Comparison of ENCODE assay signal across 1 cellular context in the genomic region with DNA sequence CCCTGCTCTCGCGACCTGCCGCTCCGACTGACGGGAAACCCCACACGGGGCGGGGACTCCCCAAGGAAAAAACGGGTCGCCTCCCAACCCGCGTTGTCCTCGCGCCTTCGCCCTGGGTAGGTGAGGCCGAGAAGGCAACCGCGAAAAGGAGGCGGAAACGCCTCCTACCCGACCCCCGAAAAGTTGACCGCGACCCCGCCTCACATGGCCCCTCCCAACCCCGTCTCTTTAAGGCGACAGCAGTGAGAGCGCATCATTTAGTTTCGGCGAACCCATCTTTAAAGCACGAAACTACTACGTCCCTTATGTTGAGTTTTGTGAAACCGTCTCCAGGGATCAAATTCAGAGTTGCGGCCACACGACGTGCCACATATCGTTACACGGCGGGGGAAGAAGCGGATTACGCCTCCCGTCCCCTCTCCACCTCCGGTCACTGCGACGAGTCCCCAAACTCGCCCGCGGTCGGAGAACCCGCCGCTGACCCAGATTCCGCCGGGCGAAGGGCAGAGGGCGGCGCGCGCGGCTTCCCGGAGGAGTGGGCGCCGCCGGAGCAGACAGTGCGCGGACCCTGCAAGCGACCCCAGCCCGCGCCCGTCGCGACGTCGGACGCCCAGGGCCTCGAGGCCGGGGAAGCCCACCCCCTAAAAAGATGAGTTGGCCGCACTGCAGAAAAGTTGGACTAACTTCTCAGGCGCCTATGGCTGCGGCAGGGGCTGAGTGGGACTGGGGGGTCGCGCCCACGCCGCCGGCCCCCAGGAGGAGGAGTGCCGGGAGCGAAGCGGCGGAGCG.
TF ChIP-seq lines count a peak whose summit lies in the region.

No MANE protein-coding gene starts in this region.

TF ChIP-seq in HepG2, 621 proteins besides CTCF, POLR2A, EP300 and RAD21 (continued from another document and continues in another):
- TF ChIP-seq ZNF619 (CRISPR knock-in tag; IDR thresholded peaks at IDR 0.05): 0 out of 2 replicates have a peak, but pooled peaks have one; percentile 23
- no peak for TF ChIP-seq ZNF138 (CRISPR knock-in tag; IDR thresholded peaks at IDR 0.05; ENCODE audit: low read depth)
- TF ChIP-seq, protein P1, sequence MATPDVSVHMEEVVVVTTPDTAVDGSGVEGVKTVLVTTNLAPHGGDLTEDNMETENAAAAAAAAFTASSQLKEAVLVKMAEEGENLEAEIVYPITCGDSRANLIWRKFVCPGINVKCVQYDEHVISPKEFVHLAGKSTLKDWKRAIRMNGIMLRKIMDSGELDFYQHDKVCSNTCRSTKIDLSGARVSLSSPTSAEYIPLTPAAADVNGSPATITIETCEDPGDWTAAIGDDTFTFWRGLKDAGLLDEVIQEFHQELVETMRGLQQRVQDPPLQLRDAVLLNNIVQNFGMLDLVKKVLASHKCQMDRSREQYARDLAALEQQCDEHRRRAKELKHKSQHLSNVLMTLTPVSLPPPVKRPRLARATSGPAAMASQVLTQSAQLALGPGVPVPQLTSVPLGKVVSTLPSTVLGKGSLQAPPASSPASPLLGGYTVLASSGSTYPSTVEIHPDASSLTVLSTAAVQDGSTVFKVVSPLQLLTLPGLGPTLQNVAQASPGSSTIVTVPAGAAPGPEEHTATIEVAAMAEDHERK (CRISPR knock-in tag; IDR thresholded peaks at IDR 0.05; ENCODE audit: low read depth): no peak
- TF ChIP-seq ZNF614 (CRISPR knock-in tag; IDR thresholded peaks at IDR 0.05; ENCODE audit: borderline replicate concordance): no peak
- TF ChIP-seq NFKBIZ (CRISPR knock-in tag; IDR thresholded peaks at IDR 0.05): no peak; the same call in 1 of the 2 replicates
- no peak for TF ChIP-seq XBP1 (CRISPR knock-in tag; IDR thresholded peaks at IDR 0.05)
- TF ChIP-seq KDM6A (CRISPR knock-in tag; IDR thresholded peaks at IDR 0.05; ENCODE audit: low read depth): no peak
- no peak; the same call in 1 of the 2 replicates for TF ChIP-seq ZNF546 (CRISPR knock-in tag; conservative IDR thresholded peaks at IDR 0.05)
- no peak for TF ChIP-seq PAF1 (CRISPR knock-in tag; IDR thresholded peaks at IDR 0.05)
- TF ChIP-seq, protein P2, sequence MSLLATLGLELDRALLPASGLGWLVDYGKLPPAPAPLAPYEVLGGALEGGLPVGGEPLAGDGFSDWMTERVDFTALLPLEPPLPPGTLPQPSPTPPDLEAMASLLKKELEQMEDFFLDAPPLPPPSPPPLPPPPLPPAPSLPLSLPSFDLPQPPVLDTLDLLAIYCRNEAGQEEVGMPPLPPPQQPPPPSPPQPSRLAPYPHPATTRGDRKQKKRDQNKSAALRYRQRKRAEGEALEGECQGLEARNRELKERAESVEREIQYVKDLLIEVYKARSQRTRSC (CRISPR knock-in tag; IDR thresholded peaks at IDR 0.05; ENCODE audit: low read depth): no peak
- TF ChIP-seq, protein P3, sequence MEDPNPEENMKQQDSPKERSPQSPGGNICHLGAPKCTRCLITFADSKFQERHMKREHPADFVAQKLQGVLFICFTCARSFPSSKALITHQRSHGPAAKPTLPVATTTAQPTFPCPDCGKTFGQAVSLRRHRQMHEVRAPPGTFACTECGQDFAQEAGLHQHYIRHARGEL (CRISPR knock-in tag; IDR thresholded peaks at IDR 0.05): no peak
- TF ChIP-seq ATF7-NPFF (CRISPR knock-in tag; IDR thresholded peaks at IDR 0.05; ENCODE audit: low read depth): no peak; the same call in 1 of the 2 replicates
- TF ChIP-seq, protein P4, sequence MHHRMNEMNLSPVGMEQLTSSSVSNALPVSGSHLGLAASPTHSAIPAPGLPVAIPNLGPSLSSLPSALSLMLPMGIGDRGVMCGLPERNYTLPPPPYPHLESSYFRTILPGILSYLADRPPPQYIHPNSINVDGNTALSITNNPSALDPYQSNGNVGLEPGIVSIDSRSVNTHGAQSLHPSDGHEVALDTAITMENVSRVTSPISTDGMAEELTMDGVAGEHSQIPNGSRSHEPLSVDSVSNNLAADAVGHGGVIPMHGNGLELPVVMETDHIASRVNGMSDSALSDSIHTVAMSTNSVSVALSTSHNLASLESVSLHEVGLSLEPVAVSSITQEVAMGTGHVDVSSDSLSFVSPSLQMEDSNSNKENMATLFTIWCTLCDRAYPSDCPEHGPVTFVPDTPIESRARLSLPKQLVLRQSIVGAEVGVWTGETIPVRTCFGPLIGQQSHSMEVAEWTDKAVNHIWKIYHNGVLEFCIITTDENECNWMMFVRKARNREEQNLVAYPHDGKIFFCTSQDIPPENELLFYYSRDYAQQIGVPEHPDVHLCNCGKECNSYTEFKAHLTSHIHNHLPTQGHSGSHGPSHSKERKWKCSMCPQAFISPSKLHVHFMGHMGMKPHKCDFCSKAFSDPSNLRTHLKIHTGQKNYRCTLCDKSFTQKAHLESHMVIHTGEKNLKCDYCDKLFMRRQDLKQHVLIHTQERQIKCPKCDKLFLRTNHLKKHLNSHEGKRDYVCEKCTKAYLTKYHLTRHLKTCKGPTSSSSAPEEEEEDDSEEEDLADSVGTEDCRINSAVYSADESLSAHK (CRISPR knock-in tag; IDR thresholded peaks at IDR 0.05; ENCODE audit: borderline replicate concordance): no peak
- no peak for TF ChIP-seq TBX2 (CRISPR knock-in tag; IDR thresholded peaks at IDR 0.05; ENCODE audit: borderline replicate concordance)
- TF ChIP-seq, protein P5, sequence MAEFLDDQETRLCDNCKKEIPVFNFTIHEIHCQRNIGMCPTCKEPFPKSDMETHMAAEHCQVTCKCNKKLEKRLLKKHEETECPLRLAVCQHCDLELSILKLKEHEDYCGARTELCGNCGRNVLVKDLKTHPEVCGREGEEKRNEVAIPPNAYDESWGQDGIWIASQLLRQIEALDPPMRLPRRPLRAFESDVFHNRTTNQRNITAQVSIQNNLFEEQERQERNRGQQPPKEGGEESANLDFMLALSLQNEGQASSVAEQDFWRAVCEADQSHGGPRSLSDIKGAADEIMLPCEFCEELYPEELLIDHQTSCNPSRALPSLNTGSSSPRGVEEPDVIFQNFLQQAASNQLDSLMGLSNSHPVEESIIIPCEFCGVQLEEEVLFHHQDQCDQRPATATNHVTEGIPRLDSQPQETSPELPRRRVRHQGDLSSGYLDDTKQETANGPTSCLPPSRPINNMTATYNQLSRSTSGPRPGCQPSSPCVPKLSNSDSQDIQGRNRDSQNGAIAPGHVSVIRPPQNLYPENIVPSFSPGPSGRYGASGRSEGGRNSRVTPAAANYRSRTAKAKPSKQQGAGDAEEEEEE (CRISPR knock-in tag; IDR thresholded peaks at IDR 0.05; ENCODE audit: borderline replicate concordance): no peak
- TF ChIP-seq FOXA3 (CRISPR knock-in tag; IDR thresholded peaks at IDR 0.05): no peak
- no peak for TF ChIP-seq ZC3H4 (CRISPR knock-in tag; IDR thresholded peaks at IDR 0.05; ENCODE audit: borderline replicate concordance)
- no peak for TF ChIP-seq ARNT (IDR thresholded peaks at IDR 0.05)
- no peak for TF ChIP-seq U2AF1 (optimal IDR thresholded peaks at IDR 0.05; ENCODE audit: low read depth, low read length)
- no peak; the same call in 1 of the 2 replicates for TF ChIP-seq ZFP37 (CRISPR knock-in tag; IDR thresholded peaks at IDR 0.05; ENCODE audit: borderline replicate concordance)
- no peak for TF ChIP-seq HNRNPH1 (optimal IDR thresholded peaks at IDR 0.05; ENCODE audit: low read depth, low read length)
- TF ChIP-seq ZSCAN31 (CRISPR knock-in tag; IDR thresholded peaks at IDR 0.05; ENCODE audit: low read depth): no peak
- no peak for TF ChIP-seq SMAD1 (CRISPR knock-in tag; IDR thresholded peaks at IDR 0.05; ENCODE audit: borderline replicate concordance, low read depth)
- TF ChIP-seq, protein P6, sequence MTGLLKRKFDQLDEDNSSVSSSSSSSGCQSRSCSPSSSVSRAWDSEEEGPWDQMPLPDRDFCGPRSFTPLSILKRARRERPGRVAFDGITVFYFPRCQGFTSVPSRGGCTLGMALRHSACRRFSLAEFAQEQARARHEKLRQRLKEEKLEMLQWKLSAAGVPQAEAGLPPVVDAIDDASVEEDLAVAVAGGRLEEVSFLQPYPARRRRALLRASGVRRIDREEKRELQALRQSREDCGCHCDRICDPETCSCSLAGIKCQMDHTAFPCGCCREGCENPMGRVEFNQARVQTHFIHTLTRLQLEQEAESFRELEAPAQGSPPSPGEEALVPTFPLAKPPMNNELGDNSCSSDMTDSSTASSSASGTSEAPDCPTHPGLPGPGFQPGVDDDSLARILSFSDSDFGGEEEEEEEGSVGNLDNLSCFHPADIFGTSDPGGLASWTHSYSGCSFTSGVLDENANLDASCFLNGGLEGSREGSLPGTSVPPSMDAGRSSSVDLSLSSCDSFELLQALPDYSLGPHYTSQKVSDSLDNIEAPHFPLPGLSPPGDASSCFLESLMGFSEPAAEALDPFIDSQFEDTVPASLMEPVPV (CRISPR knock-in tag; IDR thresholded peaks at IDR 0.05): no peak; the same call in 1 of the 2 replicates
- TF ChIP-seq KDM4B (CRISPR knock-in tag; IDR thresholded peaks at IDR 0.05): no peak
- TF ChIP-seq PAWR (CRISPR knock-in tag; IDR thresholded peaks at IDR 0.05; ENCODE audit: borderline replicate concordance): no peak
- no peak for TF ChIP-seq ZNF12 (CRISPR knock-in tag; IDR thresholded peaks at IDR 0.05)
- TF ChIP-seq, protein P7, sequence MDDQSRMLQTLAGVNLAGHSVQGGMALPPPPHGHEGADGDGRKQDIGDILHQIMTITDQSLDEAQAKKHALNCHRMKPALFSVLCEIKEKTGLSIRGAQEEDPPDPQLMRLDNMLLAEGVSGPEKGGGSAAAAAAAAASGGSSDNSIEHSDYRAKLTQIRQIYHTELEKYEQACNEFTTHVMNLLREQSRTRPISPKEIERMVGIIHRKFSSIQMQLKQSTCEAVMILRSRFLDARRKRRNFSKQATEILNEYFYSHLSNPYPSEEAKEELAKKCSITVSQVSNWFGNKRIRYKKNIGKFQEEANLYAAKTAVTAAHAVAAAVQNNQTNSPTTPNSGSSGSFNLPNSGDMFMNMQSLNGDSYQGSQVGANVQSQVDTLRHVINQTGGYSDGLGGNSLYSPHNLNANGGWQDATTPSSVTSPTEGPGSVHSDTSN (CRISPR knock-in tag; IDR thresholded peaks at IDR 0.05; ENCODE audit: borderline replicate concordance): no peak
- TF ChIP-seq, protein P8, sequence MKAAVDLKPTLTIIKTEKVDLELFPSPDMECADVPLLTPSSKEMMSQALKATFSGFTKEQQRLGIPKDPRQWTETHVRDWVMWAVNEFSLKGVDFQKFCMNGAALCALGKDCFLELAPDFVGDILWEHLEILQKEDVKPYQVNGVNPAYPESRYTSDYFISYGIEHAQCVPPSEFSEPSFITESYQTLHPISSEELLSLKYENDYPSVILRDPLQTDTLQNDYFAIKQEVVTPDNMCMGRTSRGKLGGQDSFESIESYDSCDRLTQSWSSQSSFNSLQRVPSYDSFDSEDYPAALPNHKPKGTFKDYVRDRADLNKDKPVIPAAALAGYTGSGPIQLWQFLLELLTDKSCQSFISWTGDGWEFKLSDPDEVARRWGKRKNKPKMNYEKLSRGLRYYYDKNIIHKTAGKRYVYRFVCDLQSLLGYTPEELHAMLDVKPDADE (CRISPR knock-in tag; IDR thresholded peaks at IDR 0.05): 0 out of 2 replicates have a peak, but pooled peaks have one; percentile 6
- TF ChIP-seq, protein P9, sequence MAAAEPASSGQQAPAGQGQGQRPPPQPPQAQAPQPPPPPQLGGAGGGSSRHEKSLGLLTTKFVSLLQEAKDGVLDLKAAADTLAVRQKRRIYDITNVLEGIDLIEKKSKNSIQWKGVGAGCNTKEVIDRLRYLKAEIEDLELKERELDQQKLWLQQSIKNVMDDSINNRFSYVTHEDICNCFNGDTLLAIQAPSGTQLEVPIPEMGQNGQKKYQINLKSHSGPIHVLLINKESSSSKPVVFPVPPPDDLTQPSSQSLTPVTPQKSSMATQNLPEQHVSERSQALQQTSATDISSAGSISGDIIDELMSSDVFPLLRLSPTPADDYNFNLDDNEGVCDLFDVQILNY (CRISPR knock-in tag; conservative IDR thresholded peaks at IDR 0.05): no peak
- TF ChIP-seq, protein P10, sequence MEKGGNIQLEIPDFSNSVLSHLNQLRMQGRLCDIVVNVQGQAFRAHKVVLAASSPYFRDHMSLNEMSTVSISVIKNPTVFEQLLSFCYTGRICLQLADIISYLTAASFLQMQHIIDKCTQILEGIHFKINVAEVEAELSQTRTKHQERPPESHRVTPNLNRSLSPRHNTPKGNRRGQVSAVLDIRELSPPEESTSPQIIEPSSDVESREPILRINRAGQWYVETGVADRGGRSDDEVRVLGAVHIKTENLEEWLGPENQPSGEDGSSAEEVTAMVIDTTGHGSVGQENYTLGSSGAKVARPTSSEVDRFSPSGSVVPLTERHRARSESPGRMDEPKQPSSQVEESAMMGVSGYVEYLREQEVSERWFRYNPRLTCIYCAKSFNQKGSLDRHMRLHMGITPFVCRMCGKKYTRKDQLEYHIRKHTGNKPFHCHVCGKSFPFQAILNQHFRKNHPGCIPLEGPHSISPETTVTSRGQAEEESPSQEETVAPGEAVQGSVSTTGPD (CRISPR knock-in tag; IDR thresholded peaks at IDR 0.05): no peak
- TF ChIP-seq CENPX (CRISPR knock-in tag; IDR thresholded peaks at IDR 0.05): no peak
- TF ChIP-seq, protein P11, sequence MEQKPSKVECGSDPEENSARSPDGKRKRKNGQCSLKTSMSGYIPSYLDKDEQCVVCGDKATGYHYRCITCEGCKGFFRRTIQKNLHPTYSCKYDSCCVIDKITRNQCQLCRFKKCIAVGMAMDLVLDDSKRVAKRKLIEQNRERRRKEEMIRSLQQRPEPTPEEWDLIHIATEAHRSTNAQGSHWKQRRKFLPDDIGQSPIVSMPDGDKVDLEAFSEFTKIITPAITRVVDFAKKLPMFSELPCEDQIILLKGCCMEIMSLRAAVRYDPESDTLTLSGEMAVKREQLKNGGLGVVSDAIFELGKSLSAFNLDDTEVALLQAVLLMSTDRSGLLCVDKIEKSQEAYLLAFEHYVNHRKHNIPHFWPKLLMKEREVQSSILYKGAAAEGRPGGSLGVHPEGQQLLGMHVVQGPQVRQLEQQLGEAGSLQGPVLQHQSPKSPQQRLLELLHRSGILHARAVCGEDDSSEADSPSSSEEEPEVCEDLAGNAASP (CRISPR knock-in tag; IDR thresholded peaks at IDR 0.05; ENCODE audit: borderline replicate concordance): no peak
- no peak; the same call in 1 of the 2 replicates for TF ChIP-seq NR2F6 (IDR thresholded peaks at IDR 0.05)
- no peak; the same call in 1 of the 2 replicates for TF ChIP-seq NR2F6 (CRISPR knock-in tag; IDR thresholded peaks at IDR 0.05)
- TF ChIP-seq PHF20 (CRISPR knock-in tag; IDR thresholded peaks at IDR 0.05): 0 out of 2 replicates have a peak, but pooled peaks have one; percentile 8
- TF ChIP-seq NFKB2 (CRISPR knock-in tag; IDR thresholded peaks at IDR 0.05; ENCODE audit: borderline replicate concordance): peak; percentile 49; the same call in 1 of the 2 replicates
- TF ChIP-seq ZNF205 (CRISPR knock-in tag; IDR thresholded peaks at IDR 0.05): no peak
- TF ChIP-seq ZNF10 (CRISPR knock-in tag; IDR thresholded peaks at IDR 0.05; ENCODE audit: borderline replicate concordance, low read depth): no peak
- peak; percentile 51 for TF ChIP-seq MED1 (CRISPR knock-in tag; IDR thresholded peaks at IDR 0.05)
- TF ChIP-seq, protein P12, sequence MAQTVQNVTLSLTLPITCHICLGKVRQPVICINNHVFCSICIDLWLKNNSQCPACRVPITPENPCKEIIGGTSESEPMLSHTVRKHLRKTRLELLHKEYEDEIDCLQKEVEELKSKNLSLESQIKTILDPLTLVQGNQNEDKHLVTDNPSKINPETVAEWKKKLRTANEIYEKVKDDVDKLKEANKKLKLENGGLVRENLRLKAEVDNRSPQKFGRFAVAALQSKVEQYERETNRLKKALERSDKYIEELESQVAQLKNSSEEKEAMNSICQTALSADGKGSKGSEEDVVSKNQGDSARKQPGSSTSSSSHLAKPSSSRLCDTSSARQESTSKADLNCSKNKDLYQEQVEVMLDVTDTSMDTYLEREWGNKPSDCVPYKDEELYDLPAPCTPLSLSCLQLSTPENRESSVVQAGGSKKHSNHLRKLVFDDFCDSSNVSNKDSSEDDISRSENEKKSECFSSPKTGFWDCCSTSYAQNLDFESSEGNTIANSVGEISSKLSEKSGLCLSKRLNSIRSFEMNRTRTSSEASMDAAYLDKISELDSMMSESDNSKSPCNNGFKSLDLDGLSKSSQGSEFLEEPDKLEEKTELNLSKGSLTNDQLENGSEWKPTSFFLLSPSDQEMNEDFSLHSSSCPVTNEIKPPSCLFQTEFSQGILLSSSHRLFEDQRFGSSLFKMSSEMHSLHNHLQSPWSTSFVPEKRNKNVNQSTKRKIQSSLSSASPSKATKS (CRISPR knock-in tag; IDR thresholded peaks at IDR 0.05): no peak
- 0 out of 2 replicates have a peak, but pooled peaks have one; percentile 29 for TF ChIP-seq TOPORS (CRISPR knock-in tag; IDR thresholded peaks at IDR 0.05)
- TF ChIP-seq SMARCC2 (IDR thresholded peaks at IDR 0.05): no peak
